10 cellular contexts compared by ENCODE assay signal in the genomic region with DNA sequence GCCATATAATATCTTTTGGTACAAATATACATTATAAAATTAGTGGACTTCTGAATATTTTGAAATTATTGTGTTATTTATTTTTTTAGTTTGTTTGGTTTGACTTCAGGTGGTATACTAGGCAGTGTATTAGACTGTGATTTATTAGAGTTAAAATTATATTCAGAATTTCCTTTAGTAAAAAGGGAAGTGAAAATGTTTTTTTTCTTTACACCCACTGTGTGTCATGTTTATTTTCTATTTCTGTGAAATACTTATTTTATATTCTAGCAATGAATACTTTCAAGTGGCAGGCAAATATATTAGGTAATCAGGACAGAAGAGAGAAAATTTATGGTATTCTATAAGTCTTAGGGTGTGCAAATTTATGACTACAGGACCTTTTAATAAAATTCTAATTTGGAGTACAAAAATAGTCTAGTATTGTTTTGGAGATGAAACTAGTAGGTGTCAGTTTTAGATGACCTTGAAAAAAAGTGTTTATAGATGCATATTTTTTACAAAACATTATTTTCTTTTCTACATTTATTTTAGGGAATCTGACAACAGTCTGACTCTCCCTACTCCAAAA. TPM values are rescaled to one million over a fixed set of nuclear protein-coding genes. Genes with fewer than 3 reads are reported as not detected.
A peak's percentile ranks its signal among the peaks of the same experiment; 100 is the strongest.
DNase-seq lines count a peak whose midpoint lies in the region; ATAC-seq and FAIRE-seq lines count a peak whose summit lies in the region.
"Had no signal": no experiment of that assay in that cellular context is flagged by ENCODE, and none has a peak within 500 bp of the region (broad histone marks: within the 10 kb centered on the region; RNA-seq: fewer than 3 reads in every experiment).

No MANE protein-coding gene starts in this region.

- DNase-seq in RCC 7860 (ENCODE audit: low spot score) (no peak), DMS153 (lab: John Stamatoyannopoulos, UW) (no peak), H7 (no peak), dedifferentiated amniotic fluid mesenchymal stem cell (ENCODE audit: extremely low spot score) (no peak)
- no peak for DNase-seq in stimulated activated naive CD4-positive, alpha-beta T cell treated with Interleukin-2 at 50 U/mL for 16 hours (lab: John Stamatoyannopoulos, UW)
- DNase-seq: CD8-positive, alpha-beta T cell; NCI-H1105 had no signal

- no peaks in the 10 kb centered on the region for H3K36me3 ChIP-seq in H7 (replicated peaks; ENCODE audit: control insufficient read depth, insufficient read depth, low read length)

- ATAC-seq in GM18517 (IDR thresholded peaks at IDR 0.05; ENCODE audit: unreplicated experiment): peak; percentile 84
- ATAC-seq in GM21515 (IDR thresholded peaks at IDR 0.05; ENCODE audit: unreplicated experiment): peak; percentile 68
- peak; percentile 77 for ATAC-seq in HG03060 (IDR thresholded peaks at IDR 0.05; ENCODE audit: low read depth, unreplicated experiment)
- ATAC-seq: CD8-positive, alpha-beta T cell had no signal

- FAIRE-seq in RCC 7860 (lab: Jason Lieb, UNC): peak; percentile 58

- H3K27me3 ChIP-seq in H7 (ENCODE audit: control insufficient read depth, insufficient read depth, low read length): no peaks in the 10 kb centered on the region

- no peak overlapping the region for H3K4me3 ChIP-seq in H7 (ENCODE audit: insufficient read depth, low read depth, low read length)

RNA-seq across cellular contexts. Expression of a gene that starts 8.8 kb away (rescaled TPM):
- 42.1 and 46.4 TPM in 2 replicates for total RNA-seq in H7 (2014; rRNA removed; shearing (Covaris generic))
